ENCODE assay signal across 1 cellular context in genomic region chr2:184449760-184450159, GRCh38.
TF ChIP-seq lines count a peak whose summit lies in the region.

No MANE protein-coding gene starts in this region.

TF ChIP-seq in K562, 482 proteins besides CTCF, POLR2A, EP300 and RAD21 (continued from another document):
- TF ChIP-seq ZBTB49 (CRISPR knock-in tag; IDR thresholded peaks at IDR 0.05; ENCODE audit: borderline replicate concordance) (no peak), ESRRB (CRISPR knock-in tag; IDR thresholded peaks at IDR 0.05; ENCODE audit: borderline replicate concordance) (no peak), TCFL5 (CRISPR knock-in tag; conservative IDR thresholded peaks at IDR 0.05) (no peak), CHD1 (IDR thresholded peaks at IDR 0.05; ENCODE audit: low read length) (no peak), HMBOX1 (IDR thresholded peaks at IDR 0.05) (no peak), MCM3 (IDR thresholded peaks at IDR 0.05) (no peak), U2AF2 (optimal IDR thresholded peaks at IDR 0.05; ENCODE audit: low read depth, low read length) (no peak), ZEB2 (IDR thresholded peaks at IDR 0.05) (no peak)
